11 cellular contexts compared by ENCODE assay signal in the genomic region with DNA sequence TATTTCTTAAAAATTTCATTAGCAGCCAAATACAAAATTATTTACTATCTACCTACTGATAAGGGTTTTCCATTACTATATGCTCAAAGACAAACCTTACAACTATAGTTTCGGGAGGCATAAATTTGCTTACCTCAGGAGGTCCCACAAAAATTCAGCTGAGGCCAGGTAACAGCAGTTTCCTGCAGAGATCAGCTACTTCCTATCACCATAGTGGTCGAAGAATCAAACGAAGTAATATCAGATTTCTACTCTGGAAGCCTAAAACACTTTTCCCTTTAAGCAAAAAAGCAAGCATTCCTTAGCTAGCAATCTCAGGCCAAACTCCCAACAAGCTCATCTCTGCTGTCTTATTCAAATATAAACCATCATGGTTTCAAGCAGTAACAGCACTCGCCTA. TPM values are rescaled to one million over a fixed set of nuclear protein-coding genes. Genes with fewer than 3 reads are reported as not detected.
DNase-seq lines count a peak whose midpoint lies in the region; ATAC-seq lines count a peak whose summit lies in the region.
"Had no signal": no experiment of that assay in that cellular context is flagged by ENCODE, and none has a peak within 500 bp of the region (broad histone marks: within the 10 kb centered on the region; RNA-seq: fewer than 3 reads in every experiment).

No MANE protein-coding gene starts in this region.

- H3K4me1 Mint-ChIP-seq in activated CD4-positive, alpha-beta T cell treated with anti-CD3 and anti-CD28 coated beads for 36 hours = peaks cover 53% of the 10 kb centered on the region

- intact Hi-C loops in activated CD4-positive, alpha-beta T cell treated with anti-CD3 and anti-CD28 coated beads for 36 hours (cut with DNase I, micrococcal nuclease) = loop anchor here (2.0 to 10.0 kb wide), 4 partner anchors 14 to 1106 kb away; a partner anchor contains a TSS

- DNase-seq in activated CD4-positive, alpha-beta T cell treated with anti-CD3 and anti-CD28 coated beads for 36 hours = no peak
- no peak for DNase-seq in activated CD4-positive, alpha-beta T cell treated with anti-CD3 and anti-CD28 coated beads for 4 hours
- DNase-seq in activated naive CD4-positive, alpha-beta T cell treated with anti-CD3 and anti-CD28 coated beads, Interleukin-2, amount 50 U/mL, for 72 hours (ENCODE audit: low spot score in 2 of 2) = no peak
- DNase-seq in iris pigment epithelial cell (ENCODE audit: low read depth) (peak; percentile 42), substantia nigra (lab: John Stamatoyannopoulos, UW) (no peak), HCEC 1CT (no peak), CD1c-positive myeloid dendritic cell (ENCODE audit: extremely low spot score) (no peak), kidney tubule cell (ENCODE audit: low spot score) (no peak)
- DNase-seq: ACHN, left colon, SW 1271 had no signal

- peaks cover 55% of the 10 kb centered on the region for H3K36me3 Mint-ChIP-seq in activated CD4-positive, alpha-beta T cell treated with anti-CD3 and anti-CD28 coated beads for 36 hours (ENCODE audit: low read depth)
- H3K36me3 Mint-ChIP-seq in activated naive CD4-positive, alpha-beta T cell treated with anti-CD3 and anti-CD28 coated beads, Interleukin-2, amount 50 U/mL, for 72 hours = peaks cover 40 to 44% of the 10 kb centered on the region in 2 donors

- peak overlapping the region; percentile 100 for H3K27ac Mint-ChIP-seq in activated CD4-positive, alpha-beta T cell treated with anti-CD3 and anti-CD28 coated beads for 36 hours
- H3K27ac Mint-ChIP-seq in activated naive CD4-positive, alpha-beta T cell treated with anti-CD3 and anti-CD28 coated beads, Interleukin-2, amount 50 U/mL, for 72 hours = peak overlapping the region; percentile 98 to 100

- POLR2A ChIA-PET in activated CD4-positive, alpha-beta T cell treated with anti-CD3 and anti-CD28 coated beads for 36 hours (lab: Charles Lee) = interaction anchor here (0.9 to 2.7 kb wide), 7 partner anchors 9 to 796 kb away, joined by 3 to 12 read pairs (median 4); a partner anchor contains a TSS

- H3K27me3 Mint-ChIP-seq in activated CD4-positive, alpha-beta T cell treated with anti-CD3 and anti-CD28 coated beads for 36 hours = no peaks in the 10 kb centered on the region

- no peak for ATAC-seq in activated CD4-positive, alpha-beta T cell treated with anti-CD3 and anti-CD28 coated beads for 36 hours
- no peak for ATAC-seq in activated naive CD4-positive, alpha-beta T cell treated with anti-CD3 and anti-CD28 coated beads, Interleukin-2, amount 50 U/mL, for 72 hours
- ATAC-seq: left colon had no signal

- H3K4me3 Mint-ChIP-seq in activated CD4-positive, alpha-beta T cell treated with anti-CD3 and anti-CD28 coated beads for 36 hours = peak overlapping the region; percentile 100

- CTCF ChIA-PET in activated CD4-positive, alpha-beta T cell treated with anti-CD3 and anti-CD28 coated beads for 36 hours (lab: Charles Lee) = interaction anchor here (0.6 to 4.3 kb wide), 4 partner anchors 11 to 611 kb away, joined by 3 to 29 read pairs (median 4); no protein-coding TSS in a partner anchor

- no peaks in the 10 kb centered on the region for H3K9me3 Mint-ChIP-seq in activated CD4-positive, alpha-beta T cell treated with anti-CD3 and anti-CD28 coated beads for 36 hours (ENCODE audit: low read depth)
- no peaks in the 10 kb centered on the region for H3K9me3 Mint-ChIP-seq in activated naive CD4-positive, alpha-beta T cell treated with anti-CD3 and anti-CD28 coated beads, Interleukin-2, amount 50 U/mL, for 72 hours

- peak overlapping the region; percentile 14 for H3K27ac ChIP-seq in substantia nigra (ENCODE audit: low read depth, low read length, poor library complexity, severe bottlenecking)

RNA-seq across cellular contexts. Expression of a gene that starts 3.1 kb away (rescaled TPM):
- 100 to 1,000 TPM; 241 to 246 TPM for total RNA-seq in activated CD4-positive, alpha-beta T cell treated with anti-CD3 and anti-CD28 coated beads for 36 hours
- total RNA-seq in activated naive CD4-positive, alpha-beta T cell treated with anti-CD3 and anti-CD28 coated beads, Interleukin-2, amount 50 U/mL, for 72 hours = 100 to 1,000 TPM; 287 to 318 TPM

RNA-seq across cellular contexts. Expression of a gene that starts 59.8 kb away (rescaled TPM):
- 1 to 10 TPM; 3.1 to 3.7 TPM for total RNA-seq in activated CD4-positive, alpha-beta T cell treated with anti-CD3 and anti-CD28 coated beads for 36 hours
- 1 to 10 TPM; 3.6 to 5.9 TPM for total RNA-seq in activated naive CD4-positive, alpha-beta T cell treated with anti-CD3 and anti-CD28 coated beads, Interleukin-2, amount 50 U/mL, for 72 hours
